In genomic region chr2:14256890-14257289, GRCh38 we compare ENCODE assay signal across 1 cellular context.
TF ChIP-seq lines count a peak whose summit lies in the region.

No MANE protein-coding gene starts in this region.

TF ChIP-seq in GM23338, 12 proteins besides CTCF, POLR2A, EP300 and RAD21 (continued from another document):
- no peak for TF ChIP-seq ETS1 (IDR thresholded peaks at IDR 0.05)
- TF ChIP-seq REST (IDR thresholded peaks at IDR 0.05; ENCODE audit: unreplicated experiment): no peak
TF ChIP-seq in GM23338: peak in this region for 0.
